In the genomic region with DNA sequence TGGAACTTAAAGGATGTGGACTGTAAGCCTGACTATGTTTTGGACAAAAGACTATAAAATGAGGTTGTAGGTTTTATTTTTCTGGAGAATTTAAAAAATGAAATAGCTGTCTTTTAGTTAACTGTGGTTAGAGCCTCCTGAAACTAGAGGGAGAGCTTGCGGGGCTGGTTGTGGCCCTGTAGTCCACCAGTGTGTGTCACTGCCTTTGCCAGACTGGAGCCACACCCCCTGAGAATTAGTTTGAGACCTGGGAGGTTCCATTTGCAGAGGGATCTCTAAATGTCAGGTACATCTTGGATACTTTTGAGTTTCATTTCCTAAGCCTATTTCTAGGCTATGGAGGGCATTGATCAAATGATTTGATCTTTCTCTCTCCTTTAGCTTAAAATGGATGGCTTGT, we compare ENCODE assay signal across 19 cellular contexts. TPM values are rescaled to one million over a fixed set of nuclear protein-coding genes. Genes with fewer than 3 reads are reported as not detected.
DNase-seq lines count a peak whose midpoint lies in the region; ATAC-seq, FAIRE-seq and TF ChIP-seq lines count a peak whose summit lies in the region.
"Had no signal": no experiment of that assay in that cellular context is flagged by ENCODE, and none has a peak within 500 bp of the region (broad histone marks: within the 10 kb centered on the region; RNA-seq: fewer than 3 reads in every experiment).

No MANE protein-coding gene starts in this region.

- CTCF ChIA-PET in HEK293 (lab: Yijun Ruan, JAX): interaction anchor here (0.5 to 0.7 kb wide), 3 partner anchors 51 to 307 kb away, joined by 3 read pairs; no protein-coding TSS in a partner anchor
- CTCF ChIA-PET in H1 (lab: Charles Lee; ENCODE audit: partially characterized antibody): interaction anchor here (1.0 to 3.5 kb wide), 13 partner anchors 10 to 313 kb away, joined by 3 to 19 read pairs (median 4); no protein-coding TSS in a partner anchor
- CTCF ChIA-PET in PC-9 (lab: Charles Lee): no interaction called here

- no peak overlapping the region for H2BK20ac ChIP-seq in H1 (ENCODE audit: low read length)

- no peaks in the 10 kb centered on the region for H3K79me1 ChIP-seq in H1 (ENCODE audit: low read depth, low read length)
- H3K79me1 ChIP-seq in mesendoderm (ENCODE audit: low read length): no peaks in the 10 kb centered on the region

- TF ChIP-seq POLR2A in H1 (IDR thresholded peaks at IDR 0.05; ENCODE audit: control extremely low read depth in 1 of 2, low read depth in 2 of 2, low read length in 2 of 2): no peak
- no peak for TF ChIP-seq POLR2A in prostate gland (IDR thresholded peaks at IDR 0.05)

- no peak for ATAC-seq in GM19328 (IDR thresholded peaks at IDR 0.05; ENCODE audit: unreplicated experiment)
- ATAC-seq: CD8-positive, alpha-beta T cell had no signal

- H2AK5ac ChIP-seq in H1 (ENCODE audit: low read depth, low read length) (no peak overlapping the region), mesendoderm (ENCODE audit: low read length) (no peak overlapping the region)

- no peaks in the 10 kb centered on the region for H3F3A ChIP-seq in PC-9 (ENCODE audit: insufficient read depth, low read depth)

- TF ChIP-seq EP300 in H1 (IDR thresholded peaks at IDR 0.05; ENCODE audit: borderline replicate concordance in 1 of 2, low read depth in 2 of 2, low read length in 2 of 2): no peak

- H3K9ac ChIP-seq in H1 (replicated peaks in 1 of 4; ENCODE audit: extremely low read depth in 1 of 4, low read depth in 3 of 4, low read length in 3 of 4): no peak overlapping the region
- no peak overlapping the region for H3K9ac ChIP-seq in mesendoderm (ENCODE audit: low read length)
- H3K9ac ChIP-seq: BLaER1 treated with 17β-estradiol and CSF1 and Interleukin-3, amounts not matched to agents 10 nM and 100 nM; GM23248 had no signal

- H2AFZ ChIP-seq in H1 (ENCODE audit: low read length) (no peak overlapping the region), PC-9 (no peak overlapping the region)
- H2AFZ ChIP-seq: GM23248 had no signal

- H3K79me2 ChIP-seq in H1 (ENCODE audit: control insufficient read depth in 1 of 2, insufficient read depth in 2 of 2, low read length in 2 of 2) (no peaks in the 10 kb centered on the region), mesendoderm (ENCODE audit: control insufficient read depth, insufficient read depth, low read length) (no peaks in the 10 kb centered on the region), PC-9 (ENCODE audit: low read depth) (no peaks in the 10 kb centered on the region)

- H3K4me3 ChIP-seq in H7 (ENCODE audit: insufficient read depth, low read depth, low read length): no peak overlapping the region
- H3K4me3 ChIP-seq in HEK293 (ENCODE audit: low read depth, low read length): no peak overlapping the region
- no peak overlapping the region for H3K4me3 ChIP-seq in H1 (ENCODE audit: extremely low read depth in 1 of 4, insufficient read depth in 2 of 4, low read depth in 3 of 4, low read length in 4 of 4)
- H3K4me3 ChIP-seq in mesendoderm (ENCODE audit: low read length): no peak overlapping the region
- H3K4me3 ChIP-seq in prostate gland: no peak overlapping the region
- H3K4me3 ChIP-seq in PC-9: no peak overlapping the region
- H3K4me3 ChIP-seq: BLaER1 treated with 17β-estradiol and CSF1 and Interleukin-3, amounts not matched to agents 10 nM and 100 nM; GM23248; HAP-1 had no signal

- H3K4me1 ChIP-seq in HEK293 (ENCODE audit: control insufficient read depth, insufficient read depth, low read length): no peaks in the 10 kb centered on the region
- no peaks in the 10 kb centered on the region for H3K4me1 ChIP-seq in H1 (replicated peaks in 1 of 4; ENCODE audit: control insufficient read depth in 3 of 4, insufficient read depth in 4 of 4, low read length in 3 of 4)
- no peaks in the 10 kb centered on the region for H3K4me1 ChIP-seq in mesendoderm (ENCODE audit: control insufficient read depth, low read depth, low read length)
- H3K4me1 ChIP-seq in prostate gland (replicated peaks): no peaks in the 10 kb centered on the region
- no peaks in the 10 kb centered on the region for H3K4me1 ChIP-seq in PC-9 (replicated peaks; ENCODE audit: insufficient read depth)
- H3K4me1 ChIP-seq: BLaER1 treated with 17β-estradiol and CSF1 and Interleukin-3, amounts not matched to agents 10 nM and 100 nM; HAP-1 had no signal

- H2BK15ac ChIP-seq in H1 (ENCODE audit: low read length): no peak overlapping the region
- no peak overlapping the region for H2BK15ac ChIP-seq in mesendoderm (replicated peaks; ENCODE audit: low read depth)

- no peaks in the 10 kb centered on the region; the same call in 1 of the 2 replicates for H3K23me2 ChIP-seq in H1 (ENCODE audit: low read depth, low read length)

- H3K4me2 ChIP-seq in H1 (ENCODE audit: insufficient read depth in 1 of 2, low read depth in 2 of 2, low read length in 2 of 2): no peak overlapping the region
- H3K4me2 ChIP-seq in mesendoderm (ENCODE audit: low read length): no peak overlapping the region
- H3K4me2 ChIP-seq in PC-9: no peak overlapping the region
- H3K4me2 ChIP-seq: BLaER1 treated with 17β-estradiol and CSF1 and Interleukin-3, amounts not matched to agents 10 nM and 100 nM had no signal

- intact Hi-C loops in prostate gland (cut with DNase I): no loop called here
- intact Hi-C loops in PC-9 (cut with micrococcal nuclease; ENCODE audit: unreplicated experiment): no loop called here

- no peak overlapping the region for H4K91ac ChIP-seq in H1 (replicated peaks; ENCODE audit: insufficient read length, low read length)

- H2BK120ac ChIP-seq in H1 (replicated peaks; ENCODE audit: low read depth, low read length) (no peak overlapping the region), mesendoderm (ENCODE audit: low read depth, low read length) (no peak overlapping the region)

- H3K56ac ChIP-seq in H1 (replicated peaks; ENCODE audit: insufficient read length, low read depth, low read length) (no peak overlapping the region), mesendoderm (ENCODE audit: low read length) (no peak overlapping the region)

- no peak overlapping the region for H3K18ac ChIP-seq in H1 (ENCODE audit: extremely low read depth, low read length)
- H3K18ac ChIP-seq in mesendoderm (ENCODE audit: low read length): no peak overlapping the region

- no peaks in the 10 kb centered on the region for H4K20me1 ChIP-seq in H1 (replicated peaks in 1 of 2; ENCODE audit: control insufficient read depth in 1 of 2, insufficient read depth in 2 of 2, low read length in 2 of 2)
- H4K20me1 ChIP-seq in PC-9 (ENCODE audit: insufficient read depth): no peaks in the 10 kb centered on the region
- H4K20me1 ChIP-seq: BLaER1 treated with 17β-estradiol and CSF1 and Interleukin-3, amounts not matched to agents 10 nM and 100 nM had no signal

- no peak overlapping the region for H2BK12ac ChIP-seq in H1 (ENCODE audit: low read depth, low read length)

- H3K9me2 ChIP-seq in PC-9 (ENCODE audit: insufficient read depth): no peaks in the 10 kb centered on the region

- FAIRE-seq in H1 (lab: Jason Lieb, UNC): peak; percentile 32

- H3K23ac ChIP-seq in H1 (ENCODE audit: insufficient read length): no peak overlapping the region
- H3K23ac ChIP-seq in mesendoderm (ENCODE audit: low read length): no peak overlapping the region

- DNase-seq in H7 (peak; percentile 9), H1 (ENCODE audit: low read depth in 1 of 2, low spot score in 2 of 2) (no peak), mesendoderm (peak; percentile 25), prostate gland (ENCODE audit: low spot score) (no peak), PC-9 (no peak)
- DNase-seq in activated CD4-positive, CD25-positive, alpha-beta regulatory T cell (lab: John Stamatoyannopoulos, UW): no peak
- DNase-seq: Calu3; CD8-positive, alpha-beta T cell; DMS79 treated with DMSO at 0.1 percent for 48 hours; GF-D8; GM23248; HFFc6 had no signal

- H3K14ac ChIP-seq in H1 (ENCODE audit: insufficient read length): no peak overlapping the region

- H3K27ac ChIP-seq in HEK293 (ENCODE audit: extremely low read depth, low read depth, low read length) (no peak overlapping the region), H1 (ENCODE audit: low read depth, low read length) (no peak overlapping the region), mesendoderm (ENCODE audit: low read depth, low read length) (no peak overlapping the region), prostate gland (no peak overlapping the region), PC-9 (no peak overlapping the region)
- H3K27ac ChIP-seq: BLaER1 treated with 17β-estradiol and CSF1 and Interleukin-3, amounts not matched to agents 10 nM and 100 nM; GM23248; HL-60 had no signal

- TF ChIP-seq CTCF in HEK293 (tag by site-specific recombination; IDR thresholded peaks at IDR 0.05) (no peak), H1 (IDR thresholded peaks at IDR 0.05; ENCODE audit: control extremely low read depth in 1 of 3, insufficient read depth in 1 of 3, low read depth in 1 of 3, low read length in 3 of 3) (0 out of 4 replicates have a peak, but pooled peaks of 1 of the 3 experiments have one; percentile 10), prostate gland (IDR thresholded peaks at IDR 0.05) (no peak), PC-9 (conservative IDR thresholded peaks at IDR 0.05) (no peak)

- H3K36me3 ChIP-seq in H7 (replicated peaks; ENCODE audit: control insufficient read depth, insufficient read depth, low read length) (no peaks in the 10 kb centered on the region), HEK293 (ENCODE audit: control insufficient read depth in 2 of 2, insufficient read depth in 1 of 2, low read length in 2 of 2) (no peaks in the 10 kb centered on the region), H1 (ENCODE audit: control insufficient read depth in 2 of 4, insufficient read depth in 4 of 4, low read length in 3 of 4) (no peaks in the 10 kb centered on the region), mesendoderm (ENCODE audit: control insufficient read depth, insufficient read depth, low read length) (no peaks in the 10 kb centered on the region), prostate gland (no peaks in the 10 kb centered on the region), PC-9 (ENCODE audit: low read depth) (no peaks in the 10 kb centered on the region)
- H3K36me3 ChIP-seq: BLaER1 treated with 17β-estradiol and CSF1 and Interleukin-3, amounts not matched to agents 10 nM and 100 nM; HAP-1 had no signal

- no peak for TF ChIP-seq RAD21 in H1 (IDR thresholded peaks at IDR 0.05 in 1 of 2, conservative IDR thresholded peaks at IDR 0.05 in 1 of 2; ENCODE audit: low read depth in 2 of 2, low read length in 2 of 2)

- H3K4ac ChIP-seq in H1 (replicated peaks; ENCODE audit: insufficient read length, low read depth, low read length) (no peak overlapping the region), mesendoderm (ENCODE audit: low read depth, low read length) (no peak overlapping the region)

- H4K5ac ChIP-seq in H1 (ENCODE audit: insufficient read length, low read depth, low read length) (no peak overlapping the region), mesendoderm (ENCODE audit: low read length) (no peak overlapping the region)

- POLR2A ChIA-PET in HEK293 (lab: Yijun Ruan, JAX) (no interaction called here), H1 (lab: Charles Lee; ENCODE audit: partially characterized antibody) (no interaction called here), PC-9 (lab: Charles Lee; ENCODE audit: unreplicated experiment) (interaction anchor here (0.5 to 0.6 kb wide), 2 partner anchors 181 to 393 kb away, joined by 7 to 10 read pairs; no protein-coding TSS in a partner anchor)

- no TSS peak for BruUV-seq in PC-9 (replicated peaks; lab: Mats Ljungman, UMichigan)

- H4K8ac ChIP-seq in H1 (ENCODE audit: extremely low read depth, insufficient read depth, low read length): no peak overlapping the region
- no peak overlapping the region for H4K8ac ChIP-seq in mesendoderm (ENCODE audit: low read depth, low read length)

- H3K27me3 ChIP-seq in H7 (ENCODE audit: control insufficient read depth, insufficient read depth, low read length): no peaks in the 10 kb centered on the region
- H3K27me3 ChIP-seq in H1 (replicated peaks in 1 of 4; ENCODE audit: control insufficient read depth in 3 of 4, extremely low read depth in 1 of 4, insufficient read depth in 3 of 4, low read length in 3 of 4): no peaks in the 10 kb centered on the region
- H3K27me3 ChIP-seq in mesendoderm (ENCODE audit: insufficient read depth, low read length, poor library complexity): no peaks in the 10 kb centered on the region
- H3K27me3 ChIP-seq in prostate gland (replicated peaks; ENCODE audit: insufficient read depth): no peaks in the 10 kb centered on the region
- no peaks in the 10 kb centered on the region for H3K27me3 ChIP-seq in PC-9 (ENCODE audit: insufficient read depth, low read depth)
- H3K27me3 ChIP-seq: BLaER1 treated with 17β-estradiol and CSF1 and Interleukin-3, amounts not matched to agents 10 nM and 100 nM had no signal

- H2BK5ac ChIP-seq in H1 (ENCODE audit: low read depth, low read length): no peak overlapping the region
- H2BK5ac ChIP-seq in mesendoderm (ENCODE audit: low read length): no peak overlapping the region

- H3K9me3 ChIP-seq in HEK293 (ENCODE audit: control insufficient read depth, insufficient read depth, low read depth, low read length): no peaks in the 10 kb centered on the region
- H3K9me3 ChIP-seq in H1 (ENCODE audit: insufficient read depth in 2 of 2, low read depth in 1 of 2, low read length in 1 of 2): no peaks in the 10 kb centered on the region
- no peaks in the 10 kb centered on the region for H3K9me3 ChIP-seq in prostate gland
- no peaks in the 10 kb centered on the region for H3K9me3 ChIP-seq in PC-9 (ENCODE audit: insufficient read depth, low read depth)
- H3K9me3 ChIP-seq: BLaER1 treated with 17β-estradiol and CSF1 and Interleukin-3, amounts not matched to agents 10 nM and 100 nM; HAP-1 had no signal

- WGBS in H1 (ENCODE audit: extremely low coverage in 1 of 2, insufficient coverage in 1 of 2, insufficient read length in 1 of 2, insufficient replicate concordance in 2 of 2, low coverage in 1 of 2, low lambda C conversion rate in 2 of 2, missing lambda C conversion rate in 1 of 2), 2 experiments: 74% methylated on average over 1 of the region's 1 CpG; no CpG with 5 or more reads in 1 of the 2 experiments
- WGBS in mesendoderm (ENCODE audit: extremely low coverage, insufficient coverage, low lambda C conversion rate): no CpG with 5 or more reads among the region's 1 CpG
- WGBS in prostate gland: 100% methylated on average over 1 of the region's 1 CpG

RNA-seq across cellular contexts. Expression of gene ZC2HC1B, which starts 20.8 kb away (rescaled TPM):
- total RNA-seq in H7 (2014; rRNA removed; shearing (Covaris generic)): not detected in 2 replicates
- not detected in 2 replicates for total RNA-seq in H1 (2021; fragmentation: NEBNext Ultra II Directional; extraction: Animal tissue kit (Norgen Biotek cat#: 25700))
- polyA plus RNA-seq in H1 (2011; rRNA removed): not detected in 2 replicates
- not detected for polyA plus RNA-seq in H1 (2011; cell fraction: cytosol; rRNA removed)
- not detected for polyA plus RNA-seq in H1 (2011; cell fraction: nucleus; rRNA removed)
- polyA plus RNA-seq in H1 (2012, experiment 1 of 2): not detected in 4 replicates
- not detected for polyA plus RNA-seq in H1 (2012, experiment 2 of 2)
- not detected for polyA plus RNA-seq in H1 (2013, experiment 1 of 2)
- not detected for polyA plus RNA-seq in H1 (2013, experiment 2 of 2)
- polyA minus RNA-seq in H1 (2011; rRNA and poly(A)+ RNA removed): not detected in 2 replicates
- polyA minus RNA-seq in H1 (2011; cell fraction: cytosol; rRNA and poly(A)+ RNA removed): not detected
- polyA minus RNA-seq in H1 (2011; cell fraction: nucleus; rRNA and poly(A)+ RNA removed): not detected
- not detected for polyA plus RNA-seq in mesendoderm (2013, experiment 1 of 2)
- polyA plus RNA-seq in mesendoderm (2013, experiment 2 of 2): not detected
- 1 to 10 TPM in 1 of 2 donors, not detected in 1; 2.0 TPM for total RNA-seq in prostate gland
- not detected in 2 replicates for total RNA-seq in PC-9 (2021)
- total RNA-seq: A172; Calu3; CD8-positive, alpha-beta T cell; GM23248; HFFc6; HT1080 had no signal
- polyA plus RNA-seq: GM23248 had no signal

RNA-seq across cellular contexts. Expression of gene LTV1, which starts 42.0 kb away (rescaled TPM):
- 18.8 and 25.3 TPM in 2 replicates for total RNA-seq in H7 (2014; rRNA removed; shearing (Covaris generic))
- 43.1 and 46.9 TPM in 2 replicates for total RNA-seq in H1 (2021; fragmentation: NEBNext Ultra II Directional; extraction: Animal tissue kit (Norgen Biotek cat#: 25700))
- polyA plus RNA-seq in H1 (2011; rRNA removed): 5.6 and 8.0 TPM in 2 replicates
- polyA plus RNA-seq in H1 (2011; cell fraction: cytosol; rRNA removed): 26.2 TPM
- polyA plus RNA-seq in H1 (2011; cell fraction: nucleus; rRNA removed): 11.4 TPM
- polyA plus RNA-seq in H1 (2012, experiment 1 of 2): 30.0 to 62.5 TPM (median 35.7 TPM) in 4 replicates
- 3.5 TPM for polyA plus RNA-seq in H1 (2012, experiment 2 of 2)
- polyA plus RNA-seq in H1 (2013, experiment 1 of 2): 46.0 TPM
- polyA plus RNA-seq in H1 (2013, experiment 2 of 2): 44.8 TPM
- 4.4 and 7.1 TPM in 2 replicates for polyA minus RNA-seq in H1 (2011; rRNA and poly(A)+ RNA removed)
- polyA minus RNA-seq in H1 (2011; cell fraction: cytosol; rRNA and poly(A)+ RNA removed): 11.2 TPM
- polyA minus RNA-seq in H1 (2011; cell fraction: nucleus; rRNA and poly(A)+ RNA removed): 12.5 TPM
- 79.3 TPM for polyA plus RNA-seq in mesendoderm (2013, experiment 1 of 2)
- polyA plus RNA-seq in mesendoderm (2013, experiment 2 of 2): 77.9 TPM
- total RNA-seq in prostate gland (10 to 100 TPM in 1 of 2 donors, 1 to 10 TPM in 1; 7.8 to 14.4 TPM), PC-9 (2021) (15.4 and 18.3 TPM in 2 replicates)

Comparison
In these comparisons a context has a peak if more than half of its experiments do, and no peak if none do; other contexts are left out.
1. DNase-seq: peak in H7 (single experiment) and mesendoderm (single experiment); none in H1 (0 of 2), activated CD4-positive, CD25-positive, alpha-beta regulatory T cell (0 of 4), prostate gland (single experiment) and PC-9 (0 of 2).